15 cellular contexts compared by ENCODE assay signal in the genomic region with DNA sequence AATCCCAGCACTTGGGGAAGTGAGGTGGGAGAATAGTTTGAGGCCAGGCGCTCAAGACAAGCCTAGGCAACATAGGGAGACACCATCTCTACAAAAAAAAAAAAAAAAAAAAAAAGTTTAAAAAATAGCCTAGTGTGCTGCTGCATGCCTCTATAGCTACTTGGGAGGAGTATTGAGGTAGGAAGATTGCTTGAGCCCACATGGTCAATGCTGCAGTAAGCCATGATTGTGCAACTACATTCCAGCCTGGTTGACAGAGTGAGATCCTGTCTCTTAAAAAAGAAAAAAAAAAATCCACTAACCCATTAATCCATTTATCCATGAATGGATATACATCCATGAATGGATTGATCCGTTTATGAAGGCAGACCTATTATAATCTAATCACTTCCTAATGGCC.
"Had no signal": no experiment of that assay in that cellular context is flagged by ENCODE, and none has a peak within 500 bp of the region (broad histone marks: within the 10 kb centered on the region; RNA-seq: fewer than 3 reads in every experiment).

No MANE protein-coding gene starts in this region.

- H3K4me1 Mint-ChIP-seq: natural killer cell; stimulated activated memory B cell treated with anti-CD40 and anti-IgM and Interleukin-4, amounts not matched to agents 10 μg/mL and 1 μg/mL and 100 μg/mL, for 72 hours had no signal

- H3K27ac Mint-ChIP-seq: activated naive CD8-positive, alpha-beta T cell; activated T-cell treated with anti-CD3 and anti-CD28 coated beads, Interleukin-2, amount 50 U/mL, for 72 hours; natural killer cell; stimulated activated memory B cell treated with anti-CD40 and anti-IgM and Interleukin-4, amounts not matched to agents 10 μg/mL and 1 μg/mL and 100 μg/mL, for 72 hours had no signal

- ATAC-seq: activated T-cell treated with anti-CD3 and anti-CD28 coated beads, Interleukin-2, amount 50 U/mL, for 72 hours; natural killer cell; stimulated activated memory B cell treated with anti-CD40 and anti-IgM and Interleukin-4, amounts not matched to agents 10 μg/mL and 1 μg/mL and 100 μg/mL, for 72 hours had no signal

- H3K4me3 ChIP-seq: colonic mucosa, sigmoid colon, spleen, thoracic aorta, upper lobe of left lung had no signal

- H3K9me3 ChIP-seq: colonic mucosa, thoracic aorta had no signal

- H3K27me3 Mint-ChIP-seq: activated naive CD8-positive, alpha-beta T cell; stimulated activated memory B cell treated with anti-CD40 and anti-IgM and Interleukin-4, amounts not matched to agents 10 μg/mL and 1 μg/mL and 100 μg/mL, for 72 hours had no signal

- H3K4me1 ChIP-seq: colonic mucosa, parathyroid adenoma, sigmoid colon, spleen, upper lobe of left lung had no signal

- H3K36me3 Mint-ChIP-seq: activated naive CD8-positive, alpha-beta T cell; stimulated activated memory B cell treated with anti-CD40 and anti-IgM and Interleukin-4, amounts not matched to agents 10 μg/mL and 1 μg/mL and 100 μg/mL, for 72 hours had no signal

- H3K4me3 Mint-ChIP-seq: activated naive CD8-positive, alpha-beta T cell; activated T-cell treated with anti-CD3 and anti-CD28 coated beads, Interleukin-2, amount 50 U/mL, for 72 hours; natural killer cell; stimulated activated memory B cell treated with anti-CD40 and anti-IgM and Interleukin-4, amounts not matched to agents 10 μg/mL and 1 μg/mL and 100 μg/mL, for 72 hours had no signal

- H3K27me3 ChIP-seq: colonic mucosa, sigmoid colon, spleen, upper lobe of left lung had no signal

- H3K36me3 ChIP-seq: colonic mucosa, sigmoid colon, spleen, thoracic aorta, upper lobe of left lung had no signal

- H3K9ac ChIP-seq: parathyroid adenoma had no signal

- DNase-seq: activated CD4-positive, alpha-beta T cell treated with anti-CD3 and anti-CD28 coated beads, Interleukin-2, amount 50 U/mL, for 4 hours; activated effector memory CD4-positive, alpha-beta T cell treated with anti-CD3 and anti-CD28 coated beads, Interleukin-2, amount 50 U/mL, for 16 hours; activated T-cell treated with anti-CD3 and anti-CD28 coated beads, Interleukin-2, amount 50 U/mL, for 72 hours; amniotic stem cell; caudate nucleus; colonic mucosa; natural killer cell; sigmoid colon; spleen; stimulated activated CD4-positive, alpha-beta T cell treated with anti-CD3 and anti-CD28 coated beads, Interleukin-4, amount 100 ng/mL, for 4 hours; upper lobe of left lung had no signal

- H3K27ac ChIP-seq: colonic mucosa, parathyroid adenoma, sigmoid colon, spleen, thoracic aorta, upper lobe of left lung had no signal

- H3K79me2 ChIP-seq: parathyroid adenoma had no signal

- H2AFZ ChIP-seq: parathyroid adenoma had no signal
